Comparison of ENCODE assay signal across 11 cellular contexts in genomic region chr2:240030379-240031094, GRCh38. TPM values are rescaled to one million over a fixed set of nuclear protein-coding genes. Genes with fewer than 3 reads are reported as not detected.
"Had no signal": no experiment of that assay in that cellular context is flagged by ENCODE, and none has a peak within 500 bp of the region (broad histone marks: within the 10 kb centered on the region; RNA-seq: fewer than 3 reads in every experiment).

Gene OR6B2 (minus strand): TSS chr2:240030429. CDS start chr2:240030429, 0 bp downstream.

- H3K4me3 Mint-ChIP-seq: HFFc6 had no signal

- H2AFZ ChIP-seq: GM23248 had no signal

- H3K27ac ChIP-seq: GM23248, HL-60 had no signal

- H3K4me3 ChIP-seq: GM23248, HAP-1 had no signal

- ATAC-seq: HCT116, HepG2 had no signal

- H3K9ac ChIP-seq: GM23248 had no signal

- FAIRE-seq: HepG2 had no signal

- H3K9me3 Mint-ChIP-seq: HFFc6, IgD-negative memory B cell had no signal

- H3K36me3 Mint-ChIP-seq: IgD-negative memory B cell had no signal

- H3K4me1 ChIP-seq: HAP-1 had no signal

- H3K27ac Mint-ChIP-seq: HFFc6, IgD-negative memory B cell had no signal

- H3K36me3 ChIP-seq: HAP-1 had no signal

- DNase-seq: GM23248, GOT3, H7, HFFc6 had no signal

RNA-seq across cellular contexts. Expression of gene OR6B2, which starts in this region (rescaled TPM):
- total RNA-seq: GM23248, H4, H7, HepG2, HFFc6, HT1080 had no signal
